ENCODE assay signal across 17 cellular contexts in the genomic region with DNA sequence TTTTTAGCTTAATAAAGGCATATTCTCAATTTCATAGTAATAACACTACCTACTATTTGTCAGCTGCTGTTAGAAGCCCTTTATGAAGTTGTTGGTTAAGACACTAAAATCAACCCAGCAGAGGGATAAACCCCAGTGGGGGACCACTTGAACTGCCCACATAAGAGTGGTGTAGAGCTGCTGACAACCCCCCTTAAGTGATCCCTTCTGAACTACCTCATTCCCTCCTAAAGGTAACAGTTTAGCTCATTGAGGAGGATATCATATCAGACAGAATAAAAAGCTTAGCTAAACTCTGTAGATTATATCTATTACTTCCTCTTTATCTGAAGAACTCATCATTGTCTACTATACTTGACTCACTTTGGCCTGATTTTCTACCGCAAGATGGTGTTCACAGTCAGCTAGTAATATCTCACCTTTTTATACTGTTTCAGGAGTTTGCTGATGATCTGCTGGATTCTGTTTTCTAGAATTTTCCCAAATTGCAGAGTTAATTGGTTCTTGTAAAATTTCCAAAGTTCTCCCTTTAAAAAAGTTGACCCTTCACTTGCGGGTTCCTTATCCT. TPM values are rescaled to one million over a fixed set of nuclear protein-coding genes. Genes with fewer than 3 reads are reported as not detected.
DNase-seq lines count a peak whose midpoint lies in the region; ATAC-seq and TF ChIP-seq lines count a peak whose summit lies in the region.
"Had no signal": no experiment of that assay in that cellular context is flagged by ENCODE, and none has a peak within 500 bp of the region (broad histone marks: within the 10 kb centered on the region; RNA-seq: fewer than 3 reads in every experiment).

No MANE protein-coding gene starts in this region.

- no peaks in the 10 kb centered on the region for H3K9me3 ChIP-seq in spleen

- no peak overlapping the region for H3K4me2 ChIP-seq in GM23338

- H3K4me3 ChIP-seq in spleen (no peak overlapping the region), GM23338 (no peak overlapping the region)

- peaks cover 50% of the 10 kb centered on the region for H3K4me1 Mint-ChIP-seq in activated naive CD4-positive, alpha-beta T cell treated with anti-CD3 and anti-CD28 coated beads, Interleukin-2, amount 10 ng/mL, durations not matched to agents 7 days and 5 days
- peaks cover 49% of the 10 kb centered on the region for H3K4me1 Mint-ChIP-seq in activated T-helper 17 cell treated with anti-CD3 and anti-CD28 coated beads, Interleukin-2, amount 50 U/mL, for 72 hours
- H3K4me1 Mint-ChIP-seq in GM23338 = peaks cover 4% of the 10 kb centered on the region; the same call in 2 of the 3 replicates

- no peaks in the 10 kb centered on the region for H4K20me1 ChIP-seq in GM23338 (replicated peaks; ENCODE audit: insufficient read depth)

- peak overlapping the region in 6 of 8 donors; percentile 19 to 71 (median 52) for H3K27ac ChIP-seq in spleen
- no peak overlapping the region for H3K27ac ChIP-seq in GM23338 (ENCODE audit: low read depth)

- H3K27me3 ChIP-seq in spleen (replicated peaks in 1 of 7) (no peaks in the 10 kb centered on the region), GM23338 (ENCODE audit: insufficient read depth) (no peaks in the 10 kb centered on the region)

- H3K27ac Mint-ChIP-seq in activated naive CD4-positive, alpha-beta T cell treated with anti-CD3 and anti-CD28 coated beads, Interleukin-2, amount 10 ng/mL, durations not matched to agents 7 days and 5 days = peak overlapping the region; percentile 90
- H3K27ac Mint-ChIP-seq in activated T-helper 17 cell treated with anti-CD3 and anti-CD28 coated beads, Interleukin-2, amount 50 U/mL, for 72 hours = peak overlapping the region; percentile 94
- H3K27ac Mint-ChIP-seq in GM23338 = no peak overlapping the region
- H3K27ac Mint-ChIP-seq: nephron had no signal

- no peaks in the 10 kb centered on the region for H3F3A ChIP-seq in GM23338 (replicated peaks; ENCODE audit: low read depth)

- H3K9me2 ChIP-seq in GM23338 (ENCODE audit: insufficient read depth) = no peaks in the 10 kb centered on the region

- peak overlapping the region; percentile 57 for H3K4me3 Mint-ChIP-seq in activated naive CD4-positive, alpha-beta T cell treated with anti-CD3 and anti-CD28 coated beads, Interleukin-2, amount 10 ng/mL, durations not matched to agents 7 days and 5 days
- peak overlapping the region; percentile 86 for H3K4me3 Mint-ChIP-seq in activated T-helper 17 cell treated with anti-CD3 and anti-CD28 coated beads, Interleukin-2, amount 50 U/mL, for 72 hours
- no peak overlapping the region for H3K4me3 Mint-ChIP-seq in GM23338
- H3K4me3 Mint-ChIP-seq: nephron had no signal

- peaks cover 85% of the 10 kb centered on the region for H3K36me3 Mint-ChIP-seq in activated naive CD4-positive, alpha-beta T cell treated with anti-CD3 and anti-CD28 coated beads, Interleukin-2, amount 10 ng/mL, durations not matched to agents 7 days and 5 days
- peaks cover 100% of the 10 kb centered on the region for H3K36me3 Mint-ChIP-seq in activated T-helper 17 cell treated with anti-CD3 and anti-CD28 coated beads, Interleukin-2, amount 50 U/mL, for 72 hours (ENCODE audit: low read depth)
- peaks cover 19% of the 10 kb centered on the region for H3K36me3 Mint-ChIP-seq in GM23338 (ENCODE audit: low read depth)

- TF ChIP-seq POLR2A in spleen (IDR thresholded peaks at IDR 0.05) = no peak

- CTCF ChIA-PET in activated naive CD4-positive, alpha-beta T cell treated with anti-CD3 and anti-CD28 coated beads, Interleukin-2, amount 10 ng/mL, durations not matched to agents 7 days and 5 days (lab: Charles Lee) = interaction anchor here (0.8 to 3.1 kb wide), 14 partner anchors 9 to 100 kb away, joined by 3 to 17 read pairs (median 4); partner anchors contain the start of gene HNRNPLL

- intact Hi-C loops in spleen (cut with DNase I; ENCODE audit: low total_unique reads) = no loop called here

- ATAC-seq in activated T-helper 17 cell treated with anti-CD3 and anti-CD28 coated beads, Interleukin-2, amount 50 U/mL, for 72 hours (replicated peaks) = peak; percentile 89
- ATAC-seq in GM23338 = no peak

- TF ChIP-seq CTCF in spleen (IDR thresholded peaks at IDR 0.05 in 8 of 11, conservative IDR thresholded peaks at IDR 0.05 in 3 of 11) (no peak), GM23338 (conservative IDR thresholded peaks at IDR 0.05; ENCODE audit: low read depth in 2 of 2) (no peak)

- no peaks in the 10 kb centered on the region for H3K79me2 ChIP-seq in GM23338 (replicated peaks; ENCODE audit: insufficient read depth)

- WGBS in spleen, 5 donors = 88 to 95% (median 92%) methylated on average over 2 of the region's 2 CpGs

- H3K36me3 ChIP-seq in spleen = peaks cover 0 to 100% (median 22%) of the 10 kb centered on the region in 6 donors
- peaks cover 4% of the 10 kb centered on the region; the same call in 1 of the 2 replicates for H3K36me3 ChIP-seq in GM23338 (ENCODE audit: insufficient read depth)

- peaks cover 0 to 15% (median 8%) of the 10 kb centered on the region in 6 donors for H3K4me1 ChIP-seq in spleen
- no peaks in the 10 kb centered on the region for H3K4me1 ChIP-seq in GM23338 (ENCODE audit: insufficient read depth)

- no peak for DNase-seq in activated naive CD4-positive, alpha-beta T cell treated with anti-CD3 and anti-CD28 coated beads, Interleukin-2, amount 10 ng/mL, durations not matched to agents 7 days and 5 days
- no peak for DNase-seq in activated naive CD4-positive, alpha-beta T cell treated with Interleukin-2 at 50 U/mL for 16 hours
- DNase-seq in MV-4-11 (lab: John Stamatoyannopoulos, UW) (peak; percentile 37), spleen (no peak), glomerular visceral epithelial cell (ENCODE audit: extremely low spot score) (no peak), GM23338 (ENCODE audit: low spot score) (no peak), SKM-1 treated with dmso at 0.1 percent for 144 hours (lab: John Stamatoyannopoulos, UW; ENCODE audit: unreplicated experiment) (no peak)
- DNase-seq: activated CD4-positive, alpha-beta T cell treated with anti-CD3 and anti-CD28 coated beads for 1 hour; aorta; COR-L47; GOT3; NCI-H187 treated with DMSO at 0.1 percent for 48 hours; NCI-H510A treated with DMSO at 0.1 percent for 48 hours; SHP77; T1000 had no signal

- no peaks in the 10 kb centered on the region for H3K27me3 Mint-ChIP-seq in activated naive CD4-positive, alpha-beta T cell treated with anti-CD3 and anti-CD28 coated beads, Interleukin-2, amount 10 ng/mL, durations not matched to agents 7 days and 5 days
- no peaks in the 10 kb centered on the region for H3K27me3 Mint-ChIP-seq in activated T-helper 17 cell treated with anti-CD3 and anti-CD28 coated beads, Interleukin-2, amount 50 U/mL, for 72 hours
- peaks cover 4% of the 10 kb centered on the region for H3K27me3 Mint-ChIP-seq in GM23338 (ENCODE audit: insufficient read depth, low read depth, poor library complexity)

- no peak overlapping the region for H2AFZ ChIP-seq in GM23338

- peaks cover 3% of the 10 kb centered on the region for H3K9me3 Mint-ChIP-seq in activated naive CD4-positive, alpha-beta T cell treated with anti-CD3 and anti-CD28 coated beads, Interleukin-2, amount 10 ng/mL, durations not matched to agents 7 days and 5 days
- H3K9me3 Mint-ChIP-seq in activated T-helper 17 cell treated with anti-CD3 and anti-CD28 coated beads, Interleukin-2, amount 50 U/mL, for 72 hours = no peaks in the 10 kb centered on the region
- no peaks in the 10 kb centered on the region for H3K9me3 Mint-ChIP-seq in GM23338
- H3K9me3 Mint-ChIP-seq: nephron had no signal

TF ChIP-seq in GM23338, 12 proteins besides CTCF, POLR2A, EP300 and RAD21 (continues in another document):
- TF ChIP-seq ZNF114 (CRISPR knock-in tag; IDR thresholded peaks at IDR 0.05) (no peak), ETS1 (IDR thresholded peaks at IDR 0.05) (no peak), NANOG (IDR thresholded peaks at IDR 0.05; ENCODE audit: borderline replicate concordance) (no peak), POLR2AphosphoS5 (IDR thresholded peaks at IDR 0.05; ENCODE audit: low read depth) (no peak), REST (IDR thresholded peaks at IDR 0.05; ENCODE audit: unreplicated experiment) (no peak)

RNA-seq across cellular contexts. Expression of gene GALM, which starts 16.2 kb away (rescaled TPM):
- total RNA-seq in activated T-helper 17 cell treated with anti-CD3 and anti-CD28 coated beads, Interleukin-2, amount 50 U/mL, for 72 hours = 100 to 1,000 TPM in 1 of 2 donors, 10 to 100 TPM in 1; 85.2 to 123 TPM
- 10 to 100 TPM in 4 of 7 donors, 1 to 10 TPM in 3; 5.8 to 22.7 (median 10.1) TPM for total RNA-seq in spleen
- polyA plus RNA-seq in spleen = 1 to 10 TPM; 5.2 to 6.6 (median 6.3) TPM
- total RNA-seq in GM23338 (2014; rRNA removed; shearing (Covaris generic)) = 14.9 and 21.6 TPM in 2 replicates
- polyA plus RNA-seq in GM23338 (2016; fragmentation: Nextera tagmentation; extraction: Ambion mirVana) = 9.3 and 9.6 TPM in 2 replicates
